In the genomic region with DNA sequence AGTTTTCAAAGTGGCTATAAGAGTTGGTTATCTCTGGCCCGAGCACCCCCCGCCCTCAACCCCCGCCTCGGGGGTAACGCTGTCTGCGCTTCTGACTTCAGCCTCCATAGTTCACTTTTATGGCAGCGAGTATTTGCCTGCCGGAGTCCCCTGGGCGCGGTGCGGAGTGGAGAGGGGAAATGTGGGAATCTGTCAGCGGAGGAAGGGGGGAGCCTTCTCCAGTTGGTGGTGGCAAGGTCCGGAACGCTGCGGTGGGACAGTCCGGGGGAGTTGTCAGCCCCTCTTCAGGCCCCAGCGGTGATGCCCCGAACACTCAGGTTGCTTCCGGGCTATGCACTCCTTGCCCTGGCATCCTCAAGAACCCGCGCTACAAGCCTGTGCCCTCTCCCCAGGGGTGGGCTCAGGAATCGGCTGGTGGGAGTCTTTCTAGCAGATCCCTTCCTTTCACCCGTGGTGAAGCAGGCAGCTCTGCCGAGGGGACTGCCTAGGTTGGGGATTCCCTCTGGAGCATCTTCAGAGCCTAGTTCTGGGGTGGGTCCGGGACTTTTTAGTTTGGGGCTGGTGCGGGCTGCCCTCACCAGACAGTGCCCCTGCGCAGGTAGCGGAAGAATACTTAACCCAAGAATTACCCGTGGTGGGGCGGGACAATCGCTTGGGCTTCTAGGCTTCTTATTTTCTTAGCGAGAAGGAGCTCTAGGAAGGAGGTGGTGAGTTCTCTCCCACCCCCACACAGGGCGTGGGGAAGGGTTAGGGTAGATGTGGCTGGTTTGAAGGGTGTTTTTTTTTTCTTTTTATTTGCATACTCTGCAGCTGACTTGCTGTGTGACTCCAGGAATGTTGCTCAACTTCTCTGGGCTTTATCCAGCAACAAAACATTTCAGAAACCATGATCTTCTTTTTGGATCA, we compare ENCODE assay signal across 8 cellular contexts. TPM values are rescaled to one million over a fixed set of nuclear protein-coding genes. Genes with fewer than 3 reads are reported as not detected.
DNase-seq lines count a peak whose midpoint lies in the region; ATAC-seq and TF ChIP-seq lines count a peak whose summit lies in the region.

No MANE protein-coding gene starts in this region.

- TF ChIP-seq POLR2A in vagina (IDR thresholded peaks at IDR 0.05) = no peak

- intact Hi-C loops in heart right ventricle (cut with DNase I) (loop anchor here in 1 of 10 donors (2.0 kb wide), 1 partner anchor 17 kb away; no protein-coding TSS in a partner anchor), Right ventricle myocardium superior (cut with DNase I) (no loop called here), vagina (cut with DNase I) (no loop called here)

- no peaks in the 10 kb centered on the region for H3K36me3 Mint-ChIP-seq in brain

- DNase-seq in heart right ventricle = no peak
- no peak for DNase-seq in Right ventricle myocardium superior
- DNase-seq in vagina (ENCODE audit: extremely low spot score in 2 of 2) = no peak
- no peak for DNase-seq in SIG-M5 (lab: John Stamatoyannopoulos, UW)
- no peak for DNase-seq in GDM1 (lab: John Stamatoyannopoulos, UW)

- H3K4me3 ChIP-seq in heart right ventricle = peak overlapping the region; percentile 69 to 95 (median 88)
- H3K4me3 ChIP-seq in mesodermal cell (ENCODE audit: extremely low read depth, insufficient read depth, low read length, poor library complexity, severe bottlenecking) = peak overlapping the region; percentile 56
- peak overlapping the region; percentile 66 to 91 for H3K4me3 ChIP-seq in vagina

- peak overlapping the region; percentile 77 to 93 (median 82) for H3K27ac Mint-ChIP-seq in brain

- peaks cover 0 to 57% (median 0%) of the 10 kb centered on the region in 7 donors for H3K27me3 ChIP-seq in heart right ventricle
- H3K27me3 ChIP-seq in vagina = no peaks in the 10 kb centered on the region

- H3K9me3 ChIP-seq in heart right ventricle = no peaks in the 10 kb centered on the region
- no peaks in the 10 kb centered on the region for H3K9me3 ChIP-seq in mesodermal cell (ENCODE audit: control insufficient read depth, low read length)
- no peaks in the 10 kb centered on the region for H3K9me3 ChIP-seq in vagina

- H3K36me3 ChIP-seq in heart right ventricle = peaks cover 0 to 17% (median 0%) of the 10 kb centered on the region in 9 donors
- H3K36me3 ChIP-seq in mesodermal cell (ENCODE audit: control insufficient read depth, insufficient read depth, low read length) = no peaks in the 10 kb centered on the region
- no peaks in the 10 kb centered on the region for H3K36me3 ChIP-seq in vagina

- peaks cover 28% of the 10 kb centered on the region for H3K27me3 Mint-ChIP-seq in brain

- H3K27ac ChIP-seq in heart right ventricle (peak overlapping the region; percentile 79 to 96 (median 91)), mesodermal cell (ENCODE audit: low read depth, low read length, severe bottlenecking) (no peak overlapping the region), vagina (peak overlapping the region; percentile 86)

- ATAC-seq in heart right ventricle (no peak), Right ventricle myocardium superior (ENCODE audit: poor library complexity) (no peak), HG02610 (IDR thresholded peaks at IDR 0.05; ENCODE audit: unreplicated experiment) (no peak)

- H3K4me3 Mint-ChIP-seq in brain = peak overlapping the region; percentile 95 to 98 (median 95)

- TF ChIP-seq CTCF in heart right ventricle (IDR thresholded peaks at IDR 0.05) = no peak
- no peak for TF ChIP-seq CTCF in brain (conservative IDR thresholded peaks at IDR 0.05)
- TF ChIP-seq CTCF in vagina (IDR thresholded peaks at IDR 0.05) = no peak

- 3 to 4% methylated on average over 33 of the region's 33 CpGs for WGBS in heart right ventricle, 2 donors
- 4 to 5% methylated on average over 15 to 19 of the region's 33 CpGs for WGBS in mesodermal cell (ENCODE audit: insufficient coverage in 2 of 2), 2 experiments

- peaks cover 0 to under 1% (median 0%) of the 10 kb centered on the region in 5 experiments for H3K9me3 Mint-ChIP-seq in brain

- peaks cover 6 to 94% (median 70%) of the 10 kb centered on the region in 9 donors for H3K4me1 ChIP-seq in heart right ventricle
- H3K4me1 ChIP-seq in mesodermal cell (ENCODE audit: control insufficient read depth, insufficient read depth, low read length, poor library complexity, severe bottlenecking) = peaks cover 2% of the 10 kb centered on the region
- peaks cover 77% of the 10 kb centered on the region for H3K4me1 ChIP-seq in vagina

- peaks cover 45% of the 10 kb centered on the region for H3K4me1 Mint-ChIP-seq in brain

RNA-seq across cellular contexts. Expression of gene ATOH8, which starts 1.6 kb away (rescaled TPM):
- total RNA-seq in heart right ventricle (10 to 100 TPM in 9 of 10 donors, 1 to 10 TPM in 1; 8.7 to 33.4 (median 15.2) TPM), Right ventricle myocardium superior (25.8 TPM), vagina (66.5 TPM)
- polyA plus RNA-seq in heart right ventricle (10 to 100 TPM; 35.2 to 45.9 TPM), brain (ENCODE audit: insufficient read depth, low read depth, low replicate concordance) (15.8 TPM)
- polyA plus RNA-seq in mesodermal cell (2013, experiment 1 of 2) = 5.9 TPM
- polyA plus RNA-seq in mesodermal cell (2013, experiment 2 of 2) = 4.1 TPM
